ENCODE assay signal across 8 cellular contexts in genomic region chr3:69326821-69327433, GRCh38.
A peak's percentile ranks its signal among the peaks of the same experiment; 100 is the strongest.
DNase-seq lines count a peak whose midpoint lies in the region; ATAC-seq and TF ChIP-seq lines count a peak whose summit lies in the region.

No MANE protein-coding gene starts in this region.

- no peak overlapping the region; the same call in 1 of the 2 replicates for H3K27ac ChIP-seq in KMS-11

- peak; percentile 82 for ATAC-seq in GM21423 (IDR thresholded peaks at IDR 0.05; ENCODE audit: unreplicated experiment)

- H3K4me1 ChIP-seq in KMS-11 (ENCODE audit: low read depth, poor library complexity, severe bottlenecking) = peaks cover 24% of the 10 kb centered on the region

- no peaks in the 10 kb centered on the region for H4K20me1 ChIP-seq in KMS-11 (ENCODE audit: insufficient read depth)

- H3K4me2 ChIP-seq in KMS-11 = peak overlapping the region; percentile 78

- no peak overlapping the region for H3K9ac ChIP-seq in KMS-11

- H3K36me3 ChIP-seq in KMS-11 (ENCODE audit: insufficient read depth) = no peaks in the 10 kb centered on the region

- H2AFZ ChIP-seq in KMS-11 (ENCODE audit: low read depth) = no peak overlapping the region

- no peak overlapping the region for H3K4me3 ChIP-seq in KMS-11 (IDR thresholded peaks at IDR 0.05; ENCODE audit: insufficient read depth, low read depth, low read length)

- DNase-seq in EH (ENCODE audit: low read depth) = peak; percentile 23
- DNase-seq in central memory CD4-positive, alpha-beta T cell = peak; percentile 47
- peak; percentile 13 to 33 for DNase-seq in stimulated activated CD8-positive, alpha-beta memory T cell treated with anti-CD3 and anti-CD28 coated beads, Interleukin-2, amount 100 ng/mL, for 48 hours (ENCODE audit: low read depth in 2 of 2)
- no peak for DNase-seq in globus pallidus (ENCODE audit: low spot score)
- DNase-seq in SHP77 (lab: John Stamatoyannopoulos, UW) = no peak
- DNase-seq in anterior cingulate cortex (lab: John Stamatoyannopoulos, UW) = no peak

- no peak for TF ChIP-seq CTCF in KMS-11 (conservative IDR thresholded peaks at IDR 0.05; ENCODE audit: low read depth, low read length)

- no peaks in the 10 kb centered on the region for H3K79me2 ChIP-seq in KMS-11 (ENCODE audit: insufficient read depth, low read depth)

- H3K27me3 ChIP-seq in KMS-11 (ENCODE audit: insufficient read depth, low read depth) = no peaks in the 10 kb centered on the region; the same call in 1 of the 2 replicates

Comparison
In these comparisons a context has a peak if more than half of its experiments do, and no peak if none do; other contexts are left out.
1. DNase-seq: peak in EH (single experiment), central memory CD4-positive, alpha-beta T cell (single experiment) and stimulated activated CD8-positive, alpha-beta memory T cell treated with anti-CD3 and anti-CD28 coated beads, Interleukin-2, amount 100 ng/mL, for 48 hours (2 of 2); none in globus pallidus (single experiment), SHP77 (0 of 2) and anterior cingulate cortex (0 of 58).